1 cellular context compared by ENCODE assay signal in the genomic region with DNA sequence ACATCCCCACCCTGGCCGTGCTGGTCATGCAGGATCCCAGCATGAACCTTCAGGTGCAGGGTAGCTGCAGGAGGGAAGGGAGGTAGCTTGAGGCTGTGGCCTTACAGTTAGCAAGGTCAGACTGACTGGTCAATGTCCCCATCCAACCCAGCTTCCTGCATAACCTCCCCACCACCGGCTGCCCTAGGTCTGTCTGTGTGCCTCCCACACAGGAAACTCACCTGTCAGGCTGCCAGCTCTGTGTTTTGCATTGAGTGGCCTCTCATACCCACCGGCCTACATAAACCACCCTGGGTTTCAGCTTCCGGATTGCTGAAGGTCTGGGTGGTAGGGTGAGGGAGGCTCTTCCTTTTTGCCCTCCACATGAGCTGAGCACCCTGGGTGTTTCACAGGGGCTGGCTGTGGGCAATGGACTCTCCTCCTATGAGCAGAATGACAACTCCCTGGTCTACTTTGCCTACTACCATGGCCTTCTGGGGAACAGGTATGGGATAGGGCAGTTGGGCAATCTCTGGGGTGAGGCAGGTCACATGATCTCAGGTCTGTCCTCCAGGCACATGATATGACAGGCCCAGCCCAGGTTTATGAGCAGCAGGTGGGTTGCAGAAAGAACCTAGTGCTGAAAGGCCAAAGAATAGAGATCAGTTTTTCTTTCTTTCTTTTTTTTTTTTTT.
A peak's percentile ranks its signal among the peaks of the same experiment; 100 is the strongest.
TF ChIP-seq lines count a peak whose summit lies in the region.

No MANE protein-coding gene starts in this region.

TF ChIP-seq in HepG2, 621 proteins besides CTCF, POLR2A, EP300 and RAD21:
- TF ChIP-seq, protein P1, sequence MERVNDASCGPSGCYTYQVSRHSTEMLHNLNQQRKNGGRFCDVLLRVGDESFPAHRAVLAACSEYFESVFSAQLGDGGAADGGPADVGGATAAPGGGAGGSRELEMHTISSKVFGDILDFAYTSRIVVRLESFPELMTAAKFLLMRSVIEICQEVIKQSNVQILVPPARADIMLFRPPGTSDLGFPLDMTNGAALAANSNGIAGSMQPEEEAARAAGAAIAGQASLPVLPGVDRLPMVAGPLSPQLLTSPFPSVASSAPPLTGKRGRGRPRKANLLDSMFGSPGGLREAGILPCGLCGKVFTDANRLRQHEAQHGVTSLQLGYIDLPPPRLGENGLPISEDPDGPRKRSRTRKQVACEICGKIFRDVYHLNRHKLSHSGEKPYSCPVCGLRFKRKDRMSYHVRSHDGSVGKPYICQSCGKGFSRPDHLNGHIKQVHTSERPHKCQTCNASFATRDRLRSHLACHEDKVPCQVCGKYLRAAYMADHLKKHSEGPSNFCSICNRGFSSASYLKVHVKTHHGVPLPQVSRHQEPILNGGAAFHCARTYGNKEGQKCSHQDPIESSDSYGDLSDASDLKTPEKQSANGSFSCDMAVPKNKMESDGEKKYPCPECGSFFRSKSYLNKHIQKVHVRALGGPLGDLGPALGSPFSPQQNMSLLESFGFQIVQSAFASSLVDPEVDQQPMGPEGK (CRISPR knock-in tag; IDR thresholded peaks at IDR 0.05), result no peak
- TF ChIP-seq SOX5 (CRISPR knock-in tag; IDR thresholded peaks at IDR 0.05; ENCODE audit: borderline replicate concordance) (no peak), MAFF (IDR thresholded peaks at IDR 0.05; ENCODE audit: low read depth, low read length) (no peak), HDAC2 (CRISPR knock-in tag; IDR thresholded peaks at IDR 0.05) (no peak), ZZZ3 (CRISPR knock-in tag; IDR thresholded peaks at IDR 0.05; ENCODE audit: borderline replicate concordance) (no peak), ZNF670 (CRISPR knock-in tag; IDR thresholded peaks at IDR 0.05; ENCODE audit: borderline replicate concordance) (no peak), TAF1 (CRISPR knock-in tag; IDR thresholded peaks at IDR 0.05) (0 out of 2 replicates have a peak, but pooled peaks have one; percentile 6), ZNF737 (CRISPR knock-in tag; IDR thresholded peaks at IDR 0.05; ENCODE audit: borderline replicate concordance) (0 out of 2 replicates have a peak, but pooled peaks have one; percentile 5), ZNF572 (CRISPR knock-in tag; IDR thresholded peaks at IDR 0.05) (no peak), ZNF777 (CRISPR knock-in tag; IDR thresholded peaks at IDR 0.05) (no peak), TRIM24 (CRISPR knock-in tag; IDR thresholded peaks at IDR 0.05) (no peak), THAP11 (CRISPR knock-in tag; IDR thresholded peaks at IDR 0.05) (no peak), ZNF558 (CRISPR knock-in tag; IDR thresholded peaks at IDR 0.05; ENCODE audit: borderline replicate concordance) (no peak), NR2F2 (IDR thresholded peaks at IDR 0.05; ENCODE audit: borderline replicate concordance, low read depth) (no peak), PITX1 (CRISPR knock-in tag; IDR thresholded peaks at IDR 0.05) (no peak), TBP (CRISPR knock-in tag; IDR thresholded peaks at IDR 0.05) (no peak), GATA4 (IDR thresholded peaks at IDR 0.05; ENCODE audit: borderline replicate concordance, low read depth) (no peak), RAD51 (IDR thresholded peaks at IDR 0.05; ENCODE audit: borderline replicate concordance) (peak; percentile 50; the same call in 1 of the 2 replicates), NRL (CRISPR knock-in tag; IDR thresholded peaks at IDR 0.05; ENCODE audit: borderline replicate concordance) (peak; percentile 25; the same call in 1 of the 2 replicates), ATF7 (IDR thresholded peaks at IDR 0.05) (no peak), ATF7 (CRISPR knock-in tag; IDR thresholded peaks at IDR 0.05) (no peak), ELF1 (CRISPR knock-in tag; IDR thresholded peaks at IDR 0.05) (no peak), ZNF33A (CRISPR knock-in tag; IDR thresholded peaks at IDR 0.05; ENCODE audit: borderline replicate concordance) (no peak), ZNF224 (CRISPR knock-in tag; IDR thresholded peaks at IDR 0.05) (no peak), ZNF468 (CRISPR knock-in tag; IDR thresholded peaks at IDR 0.05) (no peak), SP1 (IDR thresholded peaks at IDR 0.05) (no peak), SP1 (CRISPR knock-in tag; IDR thresholded peaks at IDR 0.05) (no peak), ZNF350 (CRISPR knock-in tag; IDR thresholded peaks at IDR 0.05; ENCODE audit: borderline replicate concordance, low read depth) (no peak), CEBPB (IDR thresholded peaks at IDR 0.05; ENCODE audit: borderline replicate concordance, low read depth, low read length) (peak; percentile 37; the same call in 1 of the 2 replicates), ZNF891 (CRISPR knock-in tag; IDR thresholded peaks at IDR 0.05) (0 out of 2 replicates have a peak, but pooled peaks have one; percentile 49), SMARCC2 (IDR thresholded peaks at IDR 0.05) (no peak), KDM1A (CRISPR knock-in tag; IDR thresholded peaks at IDR 0.05) (no peak), NR1H2 (CRISPR knock-in tag; IDR thresholded peaks at IDR 0.05; ENCODE audit: borderline replicate concordance, low read depth) (no peak)
- TF ChIP-seq, protein P2, sequence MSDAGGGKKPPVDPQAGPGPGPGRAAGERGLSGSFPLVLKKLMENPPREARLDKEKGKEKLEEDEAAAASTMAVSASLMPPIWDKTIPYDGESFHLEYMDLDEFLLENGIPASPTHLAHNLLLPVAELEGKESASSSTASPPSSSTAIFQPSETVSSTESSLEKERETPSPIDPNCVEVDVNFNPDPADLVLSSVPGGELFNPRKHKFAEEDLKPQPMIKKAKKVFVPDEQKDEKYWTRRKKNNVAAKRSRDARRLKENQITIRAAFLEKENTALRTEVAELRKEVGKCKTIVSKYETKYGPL (CRISPR knock-in tag; IDR thresholded peaks at IDR 0.05), result no peak
- TF ChIP-seq, protein P3, sequence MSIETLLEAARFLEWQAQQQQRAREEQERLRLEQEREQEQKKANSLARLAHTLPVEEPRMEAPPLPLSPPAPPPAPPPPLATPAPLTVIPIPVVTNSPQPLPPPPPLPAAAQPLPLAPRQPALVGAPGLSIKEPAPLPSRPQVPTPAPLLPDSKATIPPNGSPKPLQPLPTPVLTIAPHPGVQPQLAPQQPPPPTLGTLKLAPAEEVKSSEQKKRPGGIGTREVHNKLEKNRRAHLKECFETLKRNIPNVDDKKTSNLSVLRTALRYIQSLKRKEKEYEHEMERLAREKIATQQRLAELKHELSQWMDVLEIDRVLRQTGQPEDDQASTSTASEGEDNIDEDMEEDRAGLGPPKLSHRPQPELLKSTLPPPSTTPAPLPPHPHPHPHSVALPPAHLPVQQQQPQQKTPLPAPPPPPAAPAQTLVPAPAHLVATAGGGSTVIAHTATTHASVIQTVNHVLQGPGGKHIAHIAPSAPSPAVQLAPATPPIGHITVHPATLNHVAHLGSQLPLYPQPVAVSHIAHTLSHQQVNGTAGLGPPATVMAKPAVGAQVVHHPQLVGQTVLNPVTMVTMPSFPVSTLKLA (IDR thresholded peaks at IDR 0.05), result no peak
- TF ChIP-seq, protein P4, sequence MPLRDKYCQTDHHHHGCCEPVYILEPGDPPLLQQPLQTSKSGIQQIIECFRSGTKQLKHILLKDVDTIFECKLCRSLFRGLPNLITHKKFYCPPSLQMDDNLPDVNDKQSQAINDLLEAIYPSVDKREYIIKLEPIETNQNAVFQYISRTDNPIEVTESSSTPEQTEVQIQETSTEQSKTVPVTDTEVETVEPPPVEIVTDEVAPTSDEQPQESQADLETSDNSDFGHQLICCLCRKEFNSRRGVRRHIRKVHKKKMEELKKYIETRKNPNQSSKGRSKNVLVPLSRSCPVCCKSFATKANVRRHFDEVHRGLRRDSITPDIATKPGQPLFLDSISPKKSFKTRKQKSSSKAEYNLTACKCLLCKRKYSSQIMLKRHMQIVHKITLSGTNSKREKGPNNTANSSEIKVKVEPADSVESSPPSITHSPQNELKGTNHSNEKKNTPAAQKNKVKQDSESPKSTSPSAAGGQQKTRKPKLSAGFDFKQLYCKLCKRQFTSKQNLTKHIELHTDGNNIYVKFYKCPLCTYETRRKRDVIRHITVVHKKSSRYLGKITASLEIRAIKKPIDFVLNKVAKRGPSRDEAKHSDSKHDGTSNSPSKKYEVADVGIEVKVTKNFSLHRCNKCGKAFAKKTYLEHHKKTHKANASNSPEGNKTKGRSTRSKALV (CRISPR knock-in tag; IDR thresholded peaks at IDR 0.05), result no peak
- TF ChIP-seq, protein P5, sequence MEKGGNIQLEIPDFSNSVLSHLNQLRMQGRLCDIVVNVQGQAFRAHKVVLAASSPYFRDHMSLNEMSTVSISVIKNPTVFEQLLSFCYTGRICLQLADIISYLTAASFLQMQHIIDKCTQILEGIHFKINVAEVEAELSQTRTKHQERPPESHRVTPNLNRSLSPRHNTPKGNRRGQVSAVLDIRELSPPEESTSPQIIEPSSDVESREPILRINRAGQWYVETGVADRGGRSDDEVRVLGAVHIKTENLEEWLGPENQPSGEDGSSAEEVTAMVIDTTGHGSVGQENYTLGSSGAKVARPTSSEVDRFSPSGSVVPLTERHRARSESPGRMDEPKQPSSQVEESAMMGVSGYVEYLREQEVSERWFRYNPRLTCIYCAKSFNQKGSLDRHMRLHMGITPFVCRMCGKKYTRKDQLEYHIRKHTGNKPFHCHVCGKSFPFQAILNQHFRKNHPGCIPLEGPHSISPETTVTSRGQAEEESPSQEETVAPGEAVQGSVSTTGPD (CRISPR knock-in tag; IDR thresholded peaks at IDR 0.05), result no peak
- TF ChIP-seq, protein P6, sequence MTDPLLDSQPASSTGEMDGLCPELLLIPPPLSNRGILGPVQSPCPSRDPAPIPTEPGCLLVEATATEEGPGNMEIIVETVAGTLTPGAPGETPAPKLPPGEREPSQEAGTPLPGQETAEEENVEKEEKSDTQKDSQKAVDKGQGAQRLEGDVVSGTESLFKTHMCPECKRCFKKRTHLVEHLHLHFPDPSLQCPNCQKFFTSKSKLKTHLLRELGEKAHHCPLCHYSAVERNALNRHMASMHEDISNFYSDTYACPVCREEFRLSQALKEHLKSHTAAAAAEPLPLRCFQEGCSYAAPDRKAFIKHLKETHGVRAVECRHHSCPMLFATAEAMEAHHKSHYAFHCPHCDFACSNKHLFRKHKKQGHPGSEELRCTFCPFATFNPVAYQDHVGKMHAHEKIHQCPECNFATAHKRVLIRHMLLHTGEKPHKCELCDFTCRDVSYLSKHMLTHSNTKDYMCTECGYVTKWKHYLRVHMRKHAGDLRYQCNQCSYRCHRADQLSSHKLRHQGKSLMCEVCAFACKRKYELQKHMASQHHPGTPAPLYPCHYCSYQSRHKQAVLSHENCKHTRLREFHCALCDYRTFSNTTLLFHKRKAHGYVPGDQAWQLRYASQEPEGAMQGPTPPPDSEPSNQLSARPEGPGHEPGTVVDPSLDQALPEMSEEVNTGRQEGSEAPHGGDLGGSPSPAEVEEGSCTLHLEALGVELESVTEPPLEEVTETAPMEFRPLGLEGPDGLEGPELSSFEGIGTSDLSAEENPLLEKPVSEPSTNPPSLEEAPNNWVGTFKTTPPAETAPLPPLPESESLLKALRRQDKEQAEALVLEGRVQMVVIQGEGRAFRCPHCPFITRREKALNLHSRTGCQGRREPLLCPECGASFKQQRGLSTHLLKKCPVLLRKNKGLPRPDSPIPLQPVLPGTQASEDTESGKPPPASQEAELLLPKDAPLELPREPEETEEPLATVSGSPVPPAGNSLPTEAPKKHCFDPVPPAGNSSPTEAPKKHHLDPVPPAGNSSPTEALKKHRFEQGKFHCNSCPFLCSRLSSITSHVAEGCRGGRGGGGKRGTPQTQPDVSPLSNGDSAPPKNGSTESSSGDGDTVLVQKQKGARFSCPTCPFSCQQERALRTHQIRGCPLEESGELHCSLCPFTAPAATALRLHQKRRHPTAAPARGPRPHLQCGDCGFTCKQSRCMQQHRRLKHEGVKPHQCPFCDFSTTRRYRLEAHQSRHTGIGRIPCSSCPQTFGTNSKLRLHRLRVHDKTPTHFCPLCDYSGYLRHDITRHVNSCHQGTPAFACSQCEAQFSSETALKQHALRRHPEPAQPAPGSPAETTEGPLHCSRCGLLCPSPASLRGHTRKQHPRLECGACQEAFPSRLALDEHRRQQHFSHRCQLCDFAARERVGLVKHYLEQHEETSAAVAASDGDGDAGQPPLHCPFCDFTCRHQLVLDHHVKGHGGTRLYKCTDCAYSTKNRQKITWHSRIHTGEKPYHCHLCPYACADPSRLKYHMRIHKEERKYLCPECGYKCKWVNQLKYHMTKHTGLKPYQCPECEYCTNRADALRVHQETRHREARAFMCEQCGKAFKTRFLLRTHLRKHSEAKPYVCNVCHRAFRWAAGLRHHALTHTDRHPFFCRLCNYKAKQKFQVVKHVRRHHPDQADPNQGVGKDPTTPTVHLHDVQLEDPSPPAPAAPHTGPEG (CRISPR knock-in tag; IDR thresholded peaks at IDR 0.05), result no peak
- TF ChIP-seq, protein P7, sequence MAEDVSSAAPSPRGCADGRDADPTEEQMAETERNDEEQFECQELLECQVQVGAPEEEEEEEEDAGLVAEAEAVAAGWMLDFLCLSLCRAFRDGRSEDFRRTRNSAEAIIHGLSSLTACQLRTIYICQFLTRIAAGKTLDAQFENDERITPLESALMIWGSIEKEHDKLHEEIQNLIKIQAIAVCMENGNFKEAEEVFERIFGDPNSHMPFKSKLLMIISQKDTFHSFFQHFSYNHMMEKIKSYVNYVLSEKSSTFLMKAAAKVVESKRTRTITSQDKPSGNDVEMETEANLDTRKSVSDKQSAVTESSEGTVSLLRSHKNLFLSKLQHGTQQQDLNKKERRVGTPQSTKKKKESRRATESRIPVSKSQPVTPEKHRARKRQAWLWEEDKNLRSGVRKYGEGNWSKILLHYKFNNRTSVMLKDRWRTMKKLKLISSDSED (CRISPR knock-in tag; IDR thresholded peaks at IDR 0.05), result no peak
- TF ChIP-seq, protein P8, sequence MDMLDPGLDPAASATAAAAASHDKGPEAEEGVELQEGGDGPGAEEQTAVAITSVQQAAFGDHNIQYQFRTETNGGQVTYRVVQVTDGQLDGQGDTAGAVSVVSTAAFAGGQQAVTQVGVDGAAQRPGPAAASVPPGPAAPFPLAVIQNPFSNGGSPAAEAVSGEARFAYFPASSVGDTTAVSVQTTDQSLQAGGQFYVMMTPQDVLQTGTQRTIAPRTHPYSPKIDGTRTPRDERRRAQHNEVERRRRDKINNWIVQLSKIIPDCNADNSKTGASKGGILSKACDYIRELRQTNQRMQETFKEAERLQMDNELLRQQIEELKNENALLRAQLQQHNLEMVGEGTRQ (IDR thresholded peaks at IDR 0.05; ENCODE audit: low read depth, low read length), result peak; percentile 32; the same call in 1 of the 2 replicates
- TF ChIP-seq, protein P8 (CRISPR knock-in tag; IDR thresholded peaks at IDR 0.05; ENCODE audit: borderline replicate concordance), result peak; percentile 34; the same call in 1 of the 2 replicates
- TF ChIP-seq, protein P9, sequence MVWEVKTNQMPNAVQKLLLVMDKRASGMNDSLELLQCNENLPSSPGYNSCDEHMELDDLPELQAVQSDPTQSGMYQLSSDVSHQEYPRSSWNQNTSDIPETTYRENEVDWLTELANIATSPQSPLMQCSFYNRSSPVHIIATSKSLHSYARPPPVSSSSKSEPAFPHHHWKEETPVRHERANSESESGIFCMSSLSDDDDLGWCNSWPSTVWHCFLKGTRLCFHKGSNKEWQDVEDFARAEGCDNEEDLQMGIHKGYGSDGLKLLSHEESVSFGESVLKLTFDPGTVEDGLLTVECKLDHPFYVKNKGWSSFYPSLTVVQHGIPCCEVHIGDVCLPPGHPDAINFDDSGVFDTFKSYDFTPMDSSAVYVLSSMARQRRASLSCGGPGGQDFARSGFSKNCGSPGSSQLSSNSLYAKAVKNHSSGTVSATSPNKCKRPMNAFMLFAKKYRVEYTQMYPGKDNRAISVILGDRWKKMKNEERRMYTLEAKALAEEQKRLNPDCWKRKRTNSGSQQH (CRISPR knock-in tag; IDR thresholded peaks at IDR 0.05; ENCODE audit: low read depth), result no peak
